ENCODE assay signal across 15 cellular contexts in genomic region chr19:39160889-39161672, GRCh38. TPM values are rescaled to one million over a fixed set of nuclear protein-coding genes. Genes with fewer than 3 reads are reported as not detected.
DNase-seq lines count a peak whose midpoint lies in the region; ATAC-seq and TF ChIP-seq lines count a peak whose summit lies in the region.
"Had no signal": no experiment of that assay in that cellular context is flagged by ENCODE, and none has a peak within 500 bp of the region (broad histone marks: within the 10 kb centered on the region; RNA-seq: fewer than 3 reads in every experiment).

No MANE protein-coding gene starts in this region.

- peak overlapping the region; percentile 12 for H3K9ac ChIP-seq in neuronal stem cell (ENCODE audit: low read depth, low read length, poor library complexity)

- no peak overlapping the region for H3K27ac Mint-ChIP-seq in CD8-positive, alpha-beta T cell
- H3K27ac Mint-ChIP-seq: activated B cell treated with CpG ODN at 0.5 μM for 24 hours had no signal

- H3K9me3 ChIP-seq in RWPE2 (ENCODE audit: severe bottlenecking) (no peaks in the 10 kb centered on the region), esophagus squamous epithelium (no peaks in the 10 kb centered on the region), neuronal stem cell (replicated peaks in 1 of 2; ENCODE audit: control insufficient read depth in 2 of 2, insufficient read depth in 1 of 2, low read depth in 1 of 2, low read length in 2 of 2) (peaks cover 0 to 3% of the 10 kb centered on the region in 2 donors)
- H3K9me3 ChIP-seq in CD8-positive, alpha-beta T cell (ENCODE audit: low read length) = no peaks in the 10 kb centered on the region
- H3K9me3 ChIP-seq: left ventricle myocardium inferior had no signal

- H3K27ac ChIP-seq in RWPE2 (ENCODE audit: poor library complexity, severe bottlenecking) (peak overlapping the region; percentile 52), esophagus squamous epithelium (peak overlapping the region; percentile 73 to 87 (median 80)), neuronal stem cell (replicated peaks; ENCODE audit: low read length) (no peak overlapping the region)
- no peak overlapping the region for H3K27ac ChIP-seq in CD8-positive, alpha-beta T cell (ENCODE audit: low read depth, low read length)
- H3K27ac ChIP-seq: left ventricle myocardium inferior had no signal

- H3K14ac ChIP-seq in neuronal stem cell (ENCODE audit: low read length) = no peak overlapping the region

- H2AFZ ChIP-seq in neuronal stem cell (ENCODE audit: low read length) = no peak overlapping the region

- CTCF ChIA-PET in CD8-positive, alpha-beta T cell (lab: Charles Lee) = no interaction called here

- H3K79me1 ChIP-seq in neuronal stem cell (ENCODE audit: low read depth, low read length) = peaks cover 22% of the 10 kb centered on the region

- H3K4ac ChIP-seq in neuronal stem cell (ENCODE audit: low read length) = no peak overlapping the region

- no peaks in the 10 kb centered on the region for H3K9me3 Mint-ChIP-seq in CD8-positive, alpha-beta T cell
- H3K9me3 Mint-ChIP-seq: activated B cell treated with CpG ODN at 0.5 μM for 24 hours had no signal

- peaks cover 22% of the 10 kb centered on the region for H3K4me1 Mint-ChIP-seq in CD8-positive, alpha-beta T cell (ENCODE audit: low read depth)

- H3K23ac ChIP-seq in neuronal stem cell (ENCODE audit: low read depth, low read length, poor library complexity) = peak overlapping the region; percentile 52

- peak overlapping the region; percentile 18 for H3K4me2 ChIP-seq in neuronal stem cell (ENCODE audit: insufficient read depth, low read length, poor library complexity, severe bottlenecking)

- peaks cover 11% of the 10 kb centered on the region for H3K36me3 Mint-ChIP-seq in CD8-positive, alpha-beta T cell

- H3K4me3 ChIP-seq in AG10803 (ENCODE audit: low read length) (no peak overlapping the region), RWPE2 (ENCODE audit: severe bottlenecking) (no peak overlapping the region), esophagus squamous epithelium (peak overlapping the region in 1 of 4 donors; percentile 0), neuronal stem cell (ENCODE audit: low read length in 2 of 2) (no peak overlapping the region)
- no peak overlapping the region for H3K4me3 ChIP-seq in CD8-positive, alpha-beta T cell (ENCODE audit: low read depth, low read length)
- H3K4me3 ChIP-seq: left ventricle myocardium inferior had no signal

- no peak for TF ChIP-seq POLR2A in esophagus squamous epithelium (IDR thresholded peaks at IDR 0.05)

- H3K4me1 ChIP-seq in RWPE2 (ENCODE audit: insufficient read depth, poor library complexity, severe bottlenecking) (peaks cover 15% of the 10 kb centered on the region), esophagus squamous epithelium (peaks cover 42 to 74% (median 45%) of the 10 kb centered on the region in 3 donors), neuronal stem cell (ENCODE audit: control insufficient read depth in 2 of 2, insufficient read depth in 1 of 2, low read depth in 1 of 2, low read length in 2 of 2) (peaks cover 5 to 21% of the 10 kb centered on the region in 2 donors)
- H3K4me1 ChIP-seq in CD8-positive, alpha-beta T cell (ENCODE audit: insufficient read depth, low read length) = no peaks in the 10 kb centered on the region

- H2BK15ac ChIP-seq in neuronal stem cell (ENCODE audit: low read length) = no peak overlapping the region

- H2BK5ac ChIP-seq in neuronal stem cell (ENCODE audit: low read length) = no peak overlapping the region

- no peak overlapping the region for H4K91ac ChIP-seq in neuronal stem cell (ENCODE audit: low read depth, low read length, poor library complexity)

- no peaks in the 10 kb centered on the region for H3K27me3 Mint-ChIP-seq in CD8-positive, alpha-beta T cell (ENCODE audit: low read depth)
- H3K27me3 Mint-ChIP-seq: activated B cell treated with CpG ODN at 0.5 μM for 24 hours had no signal

- H3K36me3 ChIP-seq in RWPE2 (ENCODE audit: low read depth) (no peaks in the 10 kb centered on the region), esophagus squamous epithelium (no peaks in the 10 kb centered on the region), neuronal stem cell (replicated peaks in 1 of 2; ENCODE audit: control insufficient read depth in 2 of 2, insufficient read depth in 2 of 2, low read length in 2 of 2) (peaks cover 0 to 3% of the 10 kb centered on the region in 2 donors)
- H3K36me3 ChIP-seq in CD8-positive, alpha-beta T cell (ENCODE audit: insufficient read depth, low read length) = no peaks in the 10 kb centered on the region
- H3K36me3 ChIP-seq: left ventricle myocardium inferior had no signal

- H3K27me3 ChIP-seq in RWPE2 (ENCODE audit: insufficient read depth, poor library complexity, severe bottlenecking) (no peaks in the 10 kb centered on the region), esophagus squamous epithelium (no peaks in the 10 kb centered on the region), neuronal stem cell (ENCODE audit: control insufficient read depth in 3 of 3, insufficient read depth in 3 of 3, low read depth in 1 of 3, low read length in 3 of 3) (peaks cover 0 to 2% (median 0%) of the 10 kb centered on the region in 3 experiments)
- H3K27me3 ChIP-seq in CD8-positive, alpha-beta T cell (ENCODE audit: insufficient read depth, low read length) = no peaks in the 10 kb centered on the region

- POLR2A ChIA-PET in CD8-positive, alpha-beta T cell (lab: Charles Lee) = no interaction called here

- H2BK120ac ChIP-seq in neuronal stem cell (ENCODE audit: low read depth, low read length) = no peak overlapping the region

- no peak overlapping the region for H3K4me3 Mint-ChIP-seq in CD8-positive, alpha-beta T cell
- H3K4me3 Mint-ChIP-seq: activated B cell treated with CpG ODN at 0.5 μM for 24 hours had no signal

- peak; percentile 33 for DNase-seq in AG10803 (ENCODE audit: low read depth)
- DNase-seq in RWPE2 (ENCODE audit: low spot score) = peak; percentile 68
- no peak for DNase-seq in esophagus squamous epithelium (lab: John Stamatoyannopoulos, UW)
- no peak for DNase-seq in neuronal stem cell (ENCODE audit: low spot score)
- no peak for DNase-seq in CD8-positive, alpha-beta T cell
- DNase-seq in C1 segment of cervical spinal cord (lab: John Stamatoyannopoulos, UW) = no peak
- no peak for DNase-seq in NCI-H2227 treated with DMSO at 0.1 percent for 48 hours (lab: John Stamatoyannopoulos, UW)
- DNase-seq: activated B cell treated with CpG ODN at 0.5 μM for 24 hours; activated T-cell treated with anti-CD3 and anti-CD28 coated beads, Interleukin-2, amount 50 U/mL, for 1 hour; NCI-H1092; NCI-H446 treated with DMSO at 0.1 percent for 48 hours; SHP77 had no signal

- WGBS in esophagus squamous epithelium, 2 donors = 49 to 58% methylated on average over 12 of the region's 21 CpGs
- WGBS in neuronal stem cell (ENCODE audit: extremely low coverage in 2 of 2, insufficient read length in 2 of 2, insufficient replicate concordance in 1 of 2), 2 donors = no CpG with 5 or more reads among the region's 21 CpGs

- intact Hi-C loops in esophagus squamous epithelium (cut with DNase I) = no loop called here
- intact Hi-C loops in CD8-positive, alpha-beta T cell (cut with DNase I, micrococcal nuclease) = no loop called here

- TF ChIP-seq CTCF in AG10803 (conservative IDR thresholded peaks at IDR 0.05; ENCODE audit: low read length) (no peak), RWPE2 (IDR thresholded peaks at IDR 0.05; ENCODE audit: poor library complexity, severe bottlenecking) (no peak), esophagus squamous epithelium (IDR thresholded peaks at IDR 0.05) (no peak)
- TF ChIP-seq CTCF in CD8-positive, alpha-beta T cell (IDR thresholded peaks at IDR 0.05) = no peak

- H2AK5ac ChIP-seq in neuronal stem cell (ENCODE audit: low read depth, low read length) = peak overlapping the region; percentile 56

- H3K18ac ChIP-seq in neuronal stem cell (ENCODE audit: low read length) = peak overlapping the region; percentile 13

- peak overlapping the region; percentile 93 for H4K8ac ChIP-seq in neuronal stem cell (ENCODE audit: low read depth, low read length)

- ATAC-seq in RWPE2 (ENCODE audit: low read depth) = peak; percentile 72
- ATAC-seq in CD8-positive, alpha-beta T cell = no peak
- ATAC-seq in GM21619 (IDR thresholded peaks at IDR 0.05; ENCODE audit: unreplicated experiment) = no peak

- H2BK12ac ChIP-seq in neuronal stem cell (ENCODE audit: low read length) = no peak overlapping the region

RNA-seq across cellular contexts. Expression of gene PAK4, which starts 35.5 kb away (rescaled TPM):
- total RNA-seq in esophagus squamous epithelium = 10 to 100 TPM; 12.2 to 40.1 (median 18.3) TPM
- polyA plus RNA-seq in neuronal stem cell (2013, experiment 1 of 2) = 102 TPM
- 96.5 TPM for polyA plus RNA-seq in neuronal stem cell (2013, experiment 2 of 2)
- 1 to 10 TPM; 6.4 to 7.8 TPM for total RNA-seq in CD8-positive, alpha-beta T cell

RNA-seq across cellular contexts. Expression of gene NCCRP1, which starts 35.7 kb away (rescaled TPM):
- total RNA-seq in esophagus squamous epithelium = 100 to 1,000 TPM; 208 to 737 (median 262) TPM
- polyA plus RNA-seq in neuronal stem cell (2013, experiment 1 of 2) = 2.0 TPM
- polyA plus RNA-seq in neuronal stem cell (2013, experiment 2 of 2) = 1.6 TPM
- not detected for total RNA-seq in CD8-positive, alpha-beta T cell
- total RNA-seq: activated B cell treated with CpG ODN at 0.5 μM for 24 hours, left ventricle myocardium inferior had no signal

RNA-seq across cellular contexts. Expression of gene SYCN, which starts 43.0 kb away (rescaled TPM):
- not detected for total RNA-seq in esophagus squamous epithelium
- not detected for polyA plus RNA-seq in neuronal stem cell (2013, experiment 1 of 2)
- not detected for polyA plus RNA-seq in neuronal stem cell (2013, experiment 2 of 2)
- not detected for total RNA-seq in CD8-positive, alpha-beta T cell
- total RNA-seq: activated B cell treated with CpG ODN at 0.5 μM for 24 hours, left ventricle myocardium inferior had no signal
- polyA plus RNA-seq: thymus had no signal

Comparison
In these comparisons a context has a peak if more than half of its experiments do, and no peak if none do; other contexts are left out.
1. DNase-seq: peak in AG10803 (single experiment) and RWPE2 (single experiment); none in esophagus squamous epithelium (single experiment), neuronal stem cell (single experiment), CD8-positive, alpha-beta T cell (0 of 7), C1 segment of cervical spinal cord (0 of 14) and NCI-H2227 treated with DMSO at 0.1 percent for 48 hours (single experiment).
2. H3K27ac ChIP-seq: peak in RWPE2 (single experiment) and esophagus squamous epithelium (4 of 4); none in neuronal stem cell (single experiment) and CD8-positive, alpha-beta T cell (single experiment).
3. RNA of gene NCCRP1, which starts 35.7 kb away (total RNA-seq): 208 to 737 TPM in esophagus squamous epithelium; not detected in CD8-positive, alpha-beta T cell; every median in the first group is over 100 times any median in the second.